1 cellular context compared by ENCODE assay signal in the genomic region with DNA sequence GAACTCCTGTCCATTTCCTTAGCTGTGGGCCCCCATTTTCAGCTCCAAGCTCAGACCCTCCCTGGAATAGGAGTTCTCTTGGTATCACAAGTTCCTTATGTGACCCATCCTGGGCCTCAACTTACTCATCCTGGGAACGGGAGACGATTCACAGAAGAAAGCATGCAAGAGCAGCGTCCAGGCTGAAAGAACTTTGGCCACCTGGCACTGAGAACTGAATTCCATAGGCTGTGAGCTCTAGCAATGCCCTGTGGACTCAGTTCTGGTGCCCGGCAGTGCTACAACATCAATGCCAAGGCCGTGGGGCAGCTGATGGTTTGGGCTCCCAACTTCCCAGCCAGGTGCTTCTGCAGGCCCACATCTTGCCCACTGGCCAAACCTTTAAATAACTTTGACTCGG.
A peak's percentile ranks its signal among the peaks of the same experiment; 100 is the strongest.
TF ChIP-seq lines count a peak whose summit lies in the region.

No MANE protein-coding gene starts in this region.

TF ChIP-seq in K562, 482 proteins besides CTCF, POLR2A, EP300 and RAD21:
- TF ChIP-seq TFAP4 (CRISPR knock-in tag; IDR thresholded peaks at IDR 0.05; ENCODE audit: borderline replicate concordance) (0 out of 2 replicates have a peak, but pooled peaks have one; percentile 18), NR1H2 (CRISPR knock-in tag; IDR thresholded peaks at IDR 0.05) (no peak), FOSL1 (tag; conservative IDR thresholded peaks at IDR 0.05) (no peak)
- TF ChIP-seq, protein P1, sequence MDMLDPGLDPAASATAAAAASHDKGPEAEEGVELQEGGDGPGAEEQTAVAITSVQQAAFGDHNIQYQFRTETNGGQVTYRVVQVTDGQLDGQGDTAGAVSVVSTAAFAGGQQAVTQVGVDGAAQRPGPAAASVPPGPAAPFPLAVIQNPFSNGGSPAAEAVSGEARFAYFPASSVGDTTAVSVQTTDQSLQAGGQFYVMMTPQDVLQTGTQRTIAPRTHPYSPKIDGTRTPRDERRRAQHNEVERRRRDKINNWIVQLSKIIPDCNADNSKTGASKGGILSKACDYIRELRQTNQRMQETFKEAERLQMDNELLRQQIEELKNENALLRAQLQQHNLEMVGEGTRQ (CRISPR knock-in tag; IDR thresholded peaks at IDR 0.05): no peak
- TF ChIP-seq, protein P2, sequence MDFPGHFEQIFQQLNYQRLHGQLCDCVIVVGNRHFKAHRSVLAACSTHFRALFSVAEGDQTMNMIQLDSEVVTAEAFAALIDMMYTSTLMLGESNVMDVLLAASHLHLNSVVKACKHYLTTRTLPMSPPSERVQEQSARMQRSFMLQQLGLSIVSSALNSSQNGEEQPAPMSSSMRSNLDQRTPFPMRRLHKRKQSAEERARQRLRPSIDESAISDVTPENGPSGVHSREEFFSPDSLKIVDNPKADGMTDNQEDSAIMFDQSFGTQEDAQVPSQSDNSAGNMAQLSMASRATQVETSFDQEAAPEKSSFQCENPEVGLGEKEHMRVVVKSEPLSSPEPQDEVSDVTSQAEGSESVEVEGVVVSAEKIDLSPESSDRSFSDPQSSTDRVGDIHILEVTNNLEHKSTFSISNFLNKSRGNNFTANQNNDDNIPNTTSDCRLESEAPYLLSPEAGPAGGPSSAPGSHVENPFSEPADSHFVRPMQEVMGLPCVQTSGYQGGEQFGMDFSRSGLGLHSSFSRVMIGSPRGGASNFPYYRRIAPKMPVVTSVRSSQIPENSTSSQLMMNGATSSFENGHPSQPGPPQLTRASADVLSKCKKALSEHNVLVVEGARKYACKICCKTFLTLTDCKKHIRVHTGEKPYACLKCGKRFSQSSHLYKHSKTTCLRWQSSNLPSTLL (IDR thresholded peaks at IDR 0.05): no peak
